35 cellular contexts compared by ENCODE assay signal in genomic region chr5:510521-510920, GRCh38.
"Had no signal": no experiment of that assay in that cellular context is flagged by ENCODE, and none has a peak within 500 bp of the region (broad histone marks: within the 10 kb centered on the region; RNA-seq: fewer than 3 reads in every experiment).

No MANE protein-coding gene starts in this region.

- H3K36me3 Mint-ChIP-seq: activated CD4-positive, alpha-beta memory T cell treated with anti-CD3 and anti-CD28 coated beads for 36 hours; activated naive CD4-positive, alpha-beta T cell treated with anti-CD3 and anti-CD28 coated beads, Interleukin-2, amount 50 U/mL, for 72 hours; activated naive CD8-positive, alpha-beta T cell treated with anti-CD3 and anti-CD28 coated beads for 36 hours had no signal

- H3K4me3 ChIP-seq: adrenal gland, body of pancreas had no signal

- H3K27ac Mint-ChIP-seq: activated CD4-positive, alpha-beta memory T cell treated with anti-CD3 and anti-CD28 coated beads for 36 hours; activated CD4-positive, alpha-beta T cell treated with anti-CD3 and anti-CD28 coated beads, Interleukin-2, amount 10 ng/mL, durations not matched to agents 24 days and 14 days; activated CD8-positive, alpha-beta T cell treated with anti-CD3 and anti-CD28 coated beads for 36 hours; activated naive CD4-positive, alpha-beta T cell treated with anti-CD3 and anti-CD28 coated beads for 36 hours; activated naive CD4-positive, alpha-beta T cell treated with anti-CD3 and anti-CD28 coated beads, Interleukin-2, amount 50 U/mL, for 72 hours; activated naive CD8-positive, alpha-beta T cell treated with anti-CD3 and anti-CD28 coated beads for 36 hours; activated T-cell treated with anti-CD3 and anti-CD28 coated beads, Interleukin-2, amount 50 U/mL, for 72 hours; activated T-helper 1 cell treated with anti-CD3 and anti-CD28 coated beads, Interleukin-12 subunit alpha, Interleukin-12 subunit beta, Interleukin-2, Interleukin-4 antibody, amounts not matched to agents 30 ng/mL and 10 ng/mL and 1 ng/mL, durations not matched to agents 14 hours and 24 hours and 36 hours; activated T-helper 17 cell treated with anti-CD3 and anti-CD28 coated beads, Interleukin-2, amount 50 U/mL, for 72 hours; T-helper 1 cell treated with Interleukin-12 subunit alpha and Interleukin-12 subunit beta and Interleukin-4 antibody, amounts not matched to agents 30 μg/mL and 1 μg/mL, for 36 hours; T-helper 2 cell treated with Interferon-gamma antibody and Interleukin-4, amounts not matched to agents 5 μg/mL and 100 μg/mL, for 36 hours had no signal

- H3K27ac ChIP-seq: adrenal gland, body of pancreas, brain microvascular endothelial cell, breast epithelium, VCaP had no signal

- H3K4me1 Mint-ChIP-seq: activated CD4-positive, alpha-beta T cell treated with anti-CD3 and anti-CD28 coated beads, Interleukin-2, amount 10 ng/mL, durations not matched to agents 24 days and 14 days; activated naive CD8-positive, alpha-beta T cell treated with anti-CD3 and anti-CD28 coated beads for 36 hours; activated T-helper 17 cell treated with anti-CD3 and anti-CD28 coated beads, Interleukin-2, amount 50 U/mL, for 72 hours had no signal

- H3K27me3 ChIP-seq: body of pancreas had no signal

- H3K9me3 Mint-ChIP-seq: activated B cell treated with CpG ODN at 0.5 μM for 24 hours; activated CD4-positive, alpha-beta memory T cell treated with anti-CD3 and anti-CD28 coated beads for 36 hours; activated CD4-positive, alpha-beta T cell treated with anti-CD3 and anti-CD28 coated beads, Interleukin-2, amount 10 ng/mL, durations not matched to agents 24 days and 14 days; activated CD8-positive, alpha-beta T cell treated with anti-CD3 and anti-CD28 coated beads for 36 hours; activated naive CD4-positive, alpha-beta T cell treated with anti-CD3 and anti-CD28 coated beads for 36 hours; activated naive CD4-positive, alpha-beta T cell treated with anti-CD3 and anti-CD28 coated beads, Interleukin-2, amount 50 U/mL, for 72 hours; activated naive CD8-positive, alpha-beta T cell treated with anti-CD3 and anti-CD28 coated beads for 36 hours; activated T-cell treated with anti-CD3 and anti-CD28 coated beads, Interleukin-2, amount 50 U/mL, for 4 hours; activated T-cell treated with anti-CD3 and anti-CD28 coated beads, Interleukin-2, amount 50 U/mL, for 72 hours; activated T-helper 1 cell treated with anti-CD3 and anti-CD28 coated beads, Interleukin-12 subunit alpha, Interleukin-12 subunit beta, Interleukin-2, Interleukin-4 antibody, amounts not matched to agents 30 ng/mL and 10 ng/mL and 1 ng/mL, durations not matched to agents 14 hours and 24 hours and 36 hours; activated T-helper 17 cell treated with anti-CD3 and anti-CD28 coated beads, Interleukin-2, amount 50 U/mL, for 72 hours; T-helper 1 cell treated with Interleukin-12 subunit alpha and Interleukin-12 subunit beta and Interleukin-4 antibody, amounts not matched to agents 30 μg/mL and 1 μg/mL, for 36 hours; T-helper 2 cell treated with Interferon-gamma antibody and Interleukin-4, amounts not matched to agents 5 μg/mL and 100 μg/mL, for 36 hours had no signal

- H3K27me3 Mint-ChIP-seq: activated T-helper 17 cell treated with anti-CD3 and anti-CD28 coated beads, Interleukin-2, amount 50 U/mL, for 72 hours had no signal

- H3K4me3 Mint-ChIP-seq: activated B cell treated with CpG ODN at 0.5 μM for 24 hours; activated CD4-positive, alpha-beta memory T cell treated with anti-CD3 and anti-CD28 coated beads for 36 hours; activated CD4-positive, alpha-beta T cell treated with anti-CD3 and anti-CD28 coated beads, Interleukin-2, amount 10 ng/mL, durations not matched to agents 24 days and 14 days; activated CD8-positive, alpha-beta T cell treated with anti-CD3 and anti-CD28 coated beads for 36 hours; activated naive CD4-positive, alpha-beta T cell treated with anti-CD3 and anti-CD28 coated beads for 36 hours; activated naive CD8-positive, alpha-beta T cell treated with anti-CD3 and anti-CD28 coated beads for 36 hours; activated T-cell treated with anti-CD3 and anti-CD28 coated beads, Interleukin-2, amount 50 U/mL, for 4 hours; activated T-cell treated with anti-CD3 and anti-CD28 coated beads, Interleukin-2, amount 50 U/mL, for 72 hours; activated T-helper 1 cell treated with anti-CD3 and anti-CD28 coated beads, Interleukin-12 subunit alpha, Interleukin-12 subunit beta, Interleukin-2, Interleukin-4 antibody, amounts not matched to agents 30 ng/mL and 10 ng/mL and 1 ng/mL, durations not matched to agents 14 hours and 24 hours and 36 hours; activated T-helper 17 cell treated with anti-CD3 and anti-CD28 coated beads, Interleukin-2, amount 50 U/mL, for 72 hours; T-helper 1 cell treated with Interleukin-12 subunit alpha and Interleukin-12 subunit beta and Interleukin-4 antibody, amounts not matched to agents 30 μg/mL and 1 μg/mL, for 36 hours; T-helper 2 cell treated with Interferon-gamma antibody and Interleukin-4, amounts not matched to agents 5 μg/mL and 100 μg/mL, for 36 hours had no signal

- ATAC-seq: activated CD8-positive, alpha-beta T cell treated with anti-CD3 and anti-CD28 coated beads for 36 hours; activated naive CD4-positive, alpha-beta T cell treated with anti-CD3 and anti-CD28 coated beads, Interleukin-2, amount 50 U/mL, for 72 hours; activated T-cell treated with anti-CD3 and anti-CD28 coated beads, Interleukin-2, amount 50 U/mL, for 4 hours; activated T-cell treated with anti-CD3 and anti-CD28 coated beads, Interleukin-2, amount 50 U/mL, for 72 hours; activated T-helper 17 cell treated with anti-CD3 and anti-CD28 coated beads, Interleukin-2, amount 50 U/mL, for 72 hours had no signal

- H3K4me1 ChIP-seq: adrenal gland, breast epithelium had no signal

- H3K36me3 ChIP-seq: adrenal gland, brain microvascular endothelial cell, breast epithelium had no signal

- H3K9me3 ChIP-seq: adrenal gland, body of pancreas, breast epithelium had no signal

- DNase-seq: activated B cell treated with CpG ODN at 0.5 μM for 24 hours; activated CD4-positive, alpha-beta memory T cell treated with anti-CD3 and anti-CD28 coated beads for 36 hours; activated CD4-positive, alpha-beta T cell treated with anti-CD3 and anti-CD28 coated beads for 4 hours; activated CD4-positive, alpha-beta T cell treated with anti-CD3 and anti-CD28 coated beads, Interleukin-2, amount 10 ng/mL, durations not matched to agents 24 days and 14 days; activated CD4-positive, alpha-beta T cell treated with anti-CD3 and anti-CD28 coated beads, Interleukin-2, amount 50 U/mL, for 1 hour; activated CD4-positive, alpha-beta T cell treated with anti-CD3 and anti-CD28 coated beads, Interleukin-2, amount 50 U/mL, for 4 hours; activated CD4-positive, CD25-positive, alpha-beta regulatory T cell treated with anti-CD3 and anti-CD28 coated beads, Interleukin-2, amount 50 U/mL, for 72 hours; activated CD8-positive, alpha-beta memory T cell treated with anti-CD3 and anti-CD28 coated beads, Interleukin-2, amount 50 U/mL, for 4 hours; activated CD8-positive, alpha-beta T cell treated with anti-CD3 and anti-CD28 coated beads for 36 hours; activated effector memory CD4-positive, alpha-beta T cell treated with anti-CD3 and anti-CD28 coated beads, Interleukin-2, amount 50 U/mL, for 16 hours; activated gamma-delta T cell treated with Interleukin-2 at 50 U/mL for 16 hours; activated naive CD4-positive, alpha-beta T cell; activated naive CD4-positive, alpha-beta T cell treated with anti-CD3 and anti-CD28 coated beads for 36 hours; activated naive CD4-positive, alpha-beta T cell treated with anti-CD3 and anti-CD28 coated beads, Interleukin-2, amount 50 U/mL, for 16 hours; activated naive CD8-positive, alpha-beta T cell treated with anti-CD3 and anti-CD28 coated beads for 36 hours; activated T-cell treated with anti-CD3 and anti-CD28 coated beads for 4 hours; activated T-cell treated with anti-CD3 and anti-CD28 coated beads, Interleukin-2, amount 50 U/mL, for 1 hour; activated T-cell treated with anti-CD3 and anti-CD28 coated beads, Interleukin-2, amount 50 U/mL, for 4 hours; activated T-cell treated with anti-CD3 and anti-CD28 coated beads, Interleukin-2, amount 50 U/mL, for 72 hours; adrenal gland; amniotic stem cell; aorta; body of pancreas; brain microvascular endothelial cell; central memory CD4-positive, alpha-beta T cell; T-helper 1 cell; T-helper 2 cell; T-helper 9 cell had no signal
